Comparison of ENCODE assay signal across 1 cellular context in the genomic region with DNA sequence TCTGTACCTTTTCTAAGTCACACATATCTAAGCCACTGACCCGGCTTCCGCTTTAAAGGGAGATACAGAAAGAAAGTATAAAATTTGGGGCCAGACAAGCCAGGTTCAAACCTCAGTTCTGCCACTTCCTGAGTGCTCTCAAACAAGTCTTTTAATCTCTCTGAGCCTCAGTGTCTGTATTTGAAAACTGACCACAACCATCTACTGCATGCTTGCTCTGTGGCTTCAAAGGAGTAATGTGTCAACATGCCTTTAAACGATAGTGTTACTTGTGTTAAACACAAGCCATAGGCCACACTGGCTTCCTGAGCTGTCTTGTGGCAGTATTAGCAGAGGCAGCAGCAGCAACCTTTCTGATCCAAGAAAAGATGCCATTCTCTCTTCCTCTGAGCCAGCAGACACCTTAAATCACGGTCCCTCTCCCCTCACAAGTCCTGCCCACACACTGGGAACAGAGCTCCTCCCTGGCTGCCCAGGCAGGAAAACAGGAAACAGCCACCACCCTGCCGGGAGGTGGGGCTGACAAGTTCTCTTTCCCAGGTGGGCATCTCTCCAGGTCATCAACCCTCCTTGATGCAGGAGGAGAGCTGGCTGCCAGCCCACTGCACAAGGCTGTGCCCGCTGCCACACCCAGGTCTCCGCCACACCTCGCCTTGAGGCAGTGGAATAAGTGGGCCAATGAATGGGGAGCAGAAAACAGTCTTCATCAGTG.
TF ChIP-seq lines count a peak whose summit lies in the region.

No MANE protein-coding gene starts in this region.

TF ChIP-seq in HepG2, 621 proteins besides CTCF, POLR2A, EP300 and RAD21 (continued from another document and continues in another):
- TF ChIP-seq SRSF4 (IDR thresholded peaks at IDR 0.05; ENCODE audit: low read depth, low read length, poor library complexity, severe bottlenecking) (no peak), HNRNPK (IDR thresholded peaks at IDR 0.05; ENCODE audit: low read depth, low read length, poor library complexity, severe bottlenecking) (no peak), HDAC2 (CRISPR knock-in tag; IDR thresholded peaks at IDR 0.05) (peak; percentile 70), ZNF225 (CRISPR knock-in tag; IDR thresholded peaks at IDR 0.05) (no peak), TRIM24 (CRISPR knock-in tag; IDR thresholded peaks at IDR 0.05) (no peak), TRAFD1 (CRISPR knock-in tag; IDR thresholded peaks at IDR 0.05; ENCODE audit: borderline replicate concordance) (no peak), RARA (CRISPR knock-in tag; IDR thresholded peaks at IDR 0.05) (peak; percentile 58), SMARCC2 (IDR thresholded peaks at IDR 0.05) (no peak), ZNF512B (CRISPR knock-in tag; IDR thresholded peaks at IDR 0.05; ENCODE audit: borderline replicate concordance) (no peak), SAFB2 (CRISPR knock-in tag; IDR thresholded peaks at IDR 0.05; ENCODE audit: borderline replicate concordance, low read depth) (no peak), ZNF570 (CRISPR knock-in tag; IDR thresholded peaks at IDR 0.05; ENCODE audit: borderline replicate concordance) (no peak), REXO4 (CRISPR knock-in tag; IDR thresholded peaks at IDR 0.05; ENCODE audit: borderline replicate concordance) (no peak), XRCC5 (optimal IDR thresholded peaks at IDR 0.05; ENCODE audit: low read length) (peak; percentile 39), ZMYM4 (CRISPR knock-in tag; IDR thresholded peaks at IDR 0.05) (no peak), ZNF549 (CRISPR knock-in tag; IDR thresholded peaks at IDR 0.05) (no peak), ZNF484 (CRISPR knock-in tag; IDR thresholded peaks at IDR 0.05; ENCODE audit: borderline replicate concordance, low read depth) (no peak), NR2F2 (IDR thresholded peaks at IDR 0.05; ENCODE audit: borderline replicate concordance, low read depth) (peak; percentile 53), CREM (IDR thresholded peaks at IDR 0.05) (no peak), CREM (CRISPR knock-in tag; IDR thresholded peaks at IDR 0.05) (no peak), SMC3 (IDR thresholded peaks at IDR 0.05; ENCODE audit: low read length) (no peak), RBAK (CRISPR knock-in tag; IDR thresholded peaks at IDR 0.05) (no peak), ZNF552 (CRISPR knock-in tag; IDR thresholded peaks at IDR 0.05; ENCODE audit: borderline replicate concordance) (no peak), GATAD2A (CRISPR knock-in tag; IDR thresholded peaks at IDR 0.05) (no peak; the same call in 1 of the 2 replicates), ZNF577 (CRISPR knock-in tag; IDR thresholded peaks at IDR 0.05; ENCODE audit: borderline replicate concordance, low read depth) (no peak), KAT7 (CRISPR knock-in tag; IDR thresholded peaks at IDR 0.05; ENCODE audit: borderline replicate concordance) (no peak), MED13 (CRISPR knock-in tag; IDR thresholded peaks at IDR 0.05) (no peak), ZNF253 (CRISPR knock-in tag; IDR thresholded peaks at IDR 0.05; ENCODE audit: borderline replicate concordance) (peak; percentile 18; the same call in 1 of the 2 replicates), ZNF230 (CRISPR knock-in tag; IDR thresholded peaks at IDR 0.05) (no peak), KMT2A (CRISPR knock-in tag; IDR thresholded peaks at IDR 0.05) (no peak)
- TF ChIP-seq, protein P1, sequence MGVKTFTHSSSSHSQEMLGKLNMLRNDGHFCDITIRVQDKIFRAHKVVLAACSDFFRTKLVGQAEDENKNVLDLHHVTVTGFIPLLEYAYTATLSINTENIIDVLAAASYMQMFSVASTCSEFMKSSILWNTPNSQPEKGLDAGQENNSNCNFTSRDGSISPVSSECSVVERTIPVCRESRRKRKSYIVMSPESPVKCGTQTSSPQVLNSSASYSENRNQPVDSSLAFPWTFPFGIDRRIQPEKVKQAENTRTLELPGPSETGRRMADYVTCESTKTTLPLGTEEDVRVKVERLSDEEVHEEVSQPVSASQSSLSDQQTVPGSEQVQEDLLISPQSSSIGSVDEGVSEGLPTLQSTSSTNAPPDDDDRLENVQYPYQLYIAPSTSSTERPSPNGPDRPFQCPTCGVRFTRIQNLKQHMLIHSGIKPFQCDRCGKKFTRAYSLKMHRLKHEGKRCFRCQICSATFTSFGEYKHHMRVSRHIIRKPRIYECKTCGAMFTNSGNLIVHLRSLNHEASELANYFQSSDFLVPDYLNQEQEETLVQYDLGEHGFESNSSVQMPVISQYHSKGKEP (CRISPR knock-in tag; IDR thresholded peaks at IDR 0.05), result no peak
- TF ChIP-seq, protein P2, sequence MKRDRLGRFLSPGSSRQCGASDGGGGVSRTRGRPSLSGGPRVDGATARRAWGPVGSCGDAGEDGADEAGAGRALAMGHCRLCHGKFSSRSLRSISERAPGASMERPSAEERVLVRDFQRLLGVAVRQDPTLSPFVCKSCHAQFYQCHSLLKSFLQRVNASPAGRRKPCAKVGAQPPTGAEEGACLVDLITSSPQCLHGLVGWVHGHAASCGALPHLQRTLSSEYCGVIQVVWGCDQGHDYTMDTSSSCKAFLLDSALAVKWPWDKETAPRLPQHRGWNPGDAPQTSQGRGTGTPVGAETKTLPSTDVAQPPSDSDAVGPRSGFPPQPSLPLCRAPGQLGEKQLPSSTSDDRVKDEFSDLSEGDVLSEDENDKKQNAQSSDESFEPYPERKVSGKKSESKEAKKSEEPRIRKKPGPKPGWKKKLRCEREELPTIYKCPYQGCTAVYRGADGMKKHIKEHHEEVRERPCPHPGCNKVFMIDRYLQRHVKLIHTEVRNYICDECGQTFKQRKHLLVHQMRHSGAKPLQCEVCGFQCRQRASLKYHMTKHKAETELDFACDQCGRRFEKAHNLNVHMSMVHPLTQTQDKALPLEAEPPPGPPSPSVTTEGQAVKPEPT (CRISPR knock-in tag; IDR thresholded peaks at IDR 0.05; ENCODE audit: low read depth), result no peak
- TF ChIP-seq, protein P3, sequence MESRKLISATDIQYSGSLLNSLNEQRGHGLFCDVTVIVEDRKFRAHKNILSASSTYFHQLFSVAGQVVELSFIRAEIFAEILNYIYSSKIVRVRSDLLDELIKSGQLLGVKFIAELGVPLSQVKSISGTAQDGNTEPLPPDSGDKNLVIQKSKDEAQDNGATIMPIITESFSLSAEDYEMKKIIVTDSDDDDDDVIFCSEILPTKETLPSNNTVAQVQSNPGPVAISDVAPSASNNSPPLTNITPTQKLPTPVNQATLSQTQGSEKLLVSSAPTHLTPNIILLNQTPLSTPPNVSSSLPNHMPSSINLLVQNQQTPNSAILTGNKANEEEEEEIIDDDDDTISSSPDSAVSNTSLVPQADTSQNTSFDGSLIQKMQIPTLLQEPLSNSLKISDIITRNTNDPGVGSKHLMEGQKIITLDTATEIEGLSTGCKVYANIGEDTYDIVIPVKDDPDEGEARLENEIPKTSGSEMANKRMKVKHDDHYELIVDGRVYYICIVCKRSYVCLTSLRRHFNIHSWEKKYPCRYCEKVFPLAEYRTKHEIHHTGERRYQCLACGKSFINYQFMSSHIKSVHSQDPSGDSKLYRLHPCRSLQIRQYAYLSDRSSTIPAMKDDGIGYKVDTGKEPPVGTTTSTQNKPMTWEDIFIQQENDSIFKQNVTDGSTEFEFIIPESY (CRISPR knock-in tag; IDR thresholded peaks at IDR 0.05), result no peak
- TF ChIP-seq, protein P4, sequence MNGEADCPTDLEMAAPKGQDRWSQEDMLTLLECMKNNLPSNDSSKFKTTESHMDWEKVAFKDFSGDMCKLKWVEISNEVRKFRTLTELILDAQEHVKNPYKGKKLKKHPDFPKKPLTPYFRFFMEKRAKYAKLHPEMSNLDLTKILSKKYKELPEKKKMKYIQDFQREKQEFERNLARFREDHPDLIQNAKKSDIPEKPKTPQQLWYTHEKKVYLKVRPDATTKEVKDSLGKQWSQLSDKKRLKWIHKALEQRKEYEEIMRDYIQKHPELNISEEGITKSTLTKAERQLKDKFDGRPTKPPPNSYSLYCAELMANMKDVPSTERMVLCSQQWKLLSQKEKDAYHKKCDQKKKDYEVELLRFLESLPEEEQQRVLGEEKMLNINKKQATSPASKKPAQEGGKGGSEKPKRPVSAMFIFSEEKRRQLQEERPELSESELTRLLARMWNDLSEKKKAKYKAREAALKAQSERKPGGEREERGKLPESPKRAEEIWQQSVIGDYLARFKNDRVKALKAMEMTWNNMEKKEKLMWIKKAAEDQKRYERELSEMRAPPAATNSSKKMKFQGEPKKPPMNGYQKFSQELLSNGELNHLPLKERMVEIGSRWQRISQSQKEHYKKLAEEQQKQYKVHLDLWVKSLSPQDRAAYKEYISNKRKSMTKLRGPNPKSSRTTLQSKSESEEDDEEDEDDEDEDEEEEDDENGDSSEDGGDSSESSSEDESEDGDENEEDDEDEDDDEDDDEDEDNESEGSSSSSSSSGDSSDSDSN (CRISPR knock-in tag; IDR thresholded peaks at IDR 0.05), result 0 out of 2 replicates have a peak, but pooled peaks have one; percentile 28
- TF ChIP-seq, protein P5, sequence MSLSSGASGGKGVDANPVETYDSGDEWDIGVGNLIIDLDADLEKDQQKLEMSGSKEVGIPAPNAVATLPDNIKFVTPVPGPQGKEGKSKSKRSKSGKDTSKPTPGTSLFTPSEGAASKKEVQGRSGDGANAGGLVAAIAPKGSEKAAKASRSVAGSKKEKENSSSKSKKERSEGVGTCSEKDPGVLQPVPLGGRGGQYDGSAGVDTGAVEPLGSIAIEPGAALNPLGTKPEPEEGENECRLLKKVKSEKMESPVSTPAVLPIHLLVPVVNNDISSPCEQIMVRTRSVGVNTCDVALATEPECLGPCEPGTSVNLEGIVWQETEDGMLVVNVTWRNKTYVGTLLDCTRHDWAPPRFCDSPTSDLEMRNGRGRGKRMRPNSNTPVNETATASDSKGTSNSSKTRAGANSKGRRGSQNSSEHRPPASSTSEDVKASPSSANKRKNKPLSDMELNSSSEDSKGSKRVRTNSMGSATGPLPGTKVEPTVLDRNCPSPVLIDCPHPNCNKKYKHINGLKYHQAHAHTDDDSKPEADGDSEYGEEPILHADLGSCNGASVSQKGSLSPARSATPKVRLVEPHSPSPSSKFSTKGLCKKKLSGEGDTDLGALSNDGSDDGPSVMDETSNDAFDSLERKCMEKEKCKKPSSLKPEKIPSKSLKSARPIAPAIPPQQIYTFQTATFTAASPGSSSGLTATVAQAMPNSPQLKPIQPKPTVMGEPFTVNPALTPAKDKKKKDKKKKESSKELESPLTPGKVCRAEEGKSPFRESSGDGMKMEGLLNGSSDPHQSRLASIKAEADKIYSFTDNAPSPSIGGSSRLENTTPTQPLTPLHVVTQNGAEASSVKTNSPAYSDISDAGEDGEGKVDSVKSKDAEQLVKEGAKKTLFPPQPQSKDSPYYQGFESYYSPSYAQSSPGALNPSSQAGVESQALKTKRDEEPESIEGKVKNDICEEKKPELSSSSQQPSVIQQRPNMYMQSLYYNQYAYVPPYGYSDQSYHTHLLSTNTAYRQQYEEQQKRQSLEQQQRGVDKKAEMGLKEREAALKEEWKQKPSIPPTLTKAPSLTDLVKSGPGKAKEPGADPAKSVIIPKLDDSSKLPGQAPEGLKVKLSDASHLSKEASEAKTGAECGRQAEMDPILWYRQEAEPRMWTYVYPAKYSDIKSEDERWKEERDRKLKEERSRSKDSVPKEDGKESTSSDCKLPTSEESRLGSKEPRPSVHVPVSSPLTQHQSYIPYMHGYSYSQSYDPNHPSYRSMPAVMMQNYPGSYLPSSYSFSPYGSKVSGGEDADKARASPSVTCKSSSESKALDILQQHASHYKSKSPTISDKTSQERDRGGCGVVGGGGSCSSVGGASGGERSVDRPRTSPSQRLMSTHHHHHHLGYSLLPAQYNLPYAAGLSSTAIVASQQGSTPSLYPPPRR (CRISPR knock-in tag; IDR thresholded peaks at IDR 0.05; ENCODE audit: borderline replicate concordance), result peak; percentile 50; the same call in 1 of the 2 replicates
- TF ChIP-seq, protein P6, sequence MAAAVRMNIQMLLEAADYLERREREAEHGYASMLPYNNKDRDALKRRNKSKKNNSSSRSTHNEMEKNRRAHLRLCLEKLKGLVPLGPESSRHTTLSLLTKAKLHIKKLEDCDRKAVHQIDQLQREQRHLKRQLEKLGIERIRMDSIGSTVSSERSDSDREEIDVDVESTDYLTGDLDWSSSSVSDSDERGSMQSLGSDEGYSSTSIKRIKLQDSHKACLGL (CRISPR knock-in tag; IDR thresholded peaks at IDR 0.05), result no peak
- TF ChIP-seq, protein P7, sequence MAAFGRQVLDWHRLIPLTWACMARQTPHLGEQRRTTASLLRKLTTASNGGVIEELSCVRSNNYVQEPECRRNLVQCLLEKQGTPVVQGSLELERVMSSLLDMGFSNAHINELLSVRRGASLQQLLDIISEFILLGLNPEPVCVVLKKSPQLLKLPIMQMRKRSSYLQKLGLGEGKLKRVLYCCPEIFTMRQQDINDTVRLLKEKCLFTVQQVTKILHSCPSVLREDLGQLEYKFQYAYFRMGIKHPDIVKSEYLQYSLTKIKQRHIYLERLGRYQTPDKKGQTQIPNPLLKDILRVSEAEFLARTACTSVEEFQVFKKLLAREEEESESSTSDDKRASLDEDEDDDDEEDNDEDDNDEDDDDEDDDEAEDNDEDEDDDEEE (CRISPR knock-in tag; IDR thresholded peaks at IDR 0.05), result no peak
